Comparison of ENCODE assay signal across 8 cellular contexts in the genomic region with DNA sequence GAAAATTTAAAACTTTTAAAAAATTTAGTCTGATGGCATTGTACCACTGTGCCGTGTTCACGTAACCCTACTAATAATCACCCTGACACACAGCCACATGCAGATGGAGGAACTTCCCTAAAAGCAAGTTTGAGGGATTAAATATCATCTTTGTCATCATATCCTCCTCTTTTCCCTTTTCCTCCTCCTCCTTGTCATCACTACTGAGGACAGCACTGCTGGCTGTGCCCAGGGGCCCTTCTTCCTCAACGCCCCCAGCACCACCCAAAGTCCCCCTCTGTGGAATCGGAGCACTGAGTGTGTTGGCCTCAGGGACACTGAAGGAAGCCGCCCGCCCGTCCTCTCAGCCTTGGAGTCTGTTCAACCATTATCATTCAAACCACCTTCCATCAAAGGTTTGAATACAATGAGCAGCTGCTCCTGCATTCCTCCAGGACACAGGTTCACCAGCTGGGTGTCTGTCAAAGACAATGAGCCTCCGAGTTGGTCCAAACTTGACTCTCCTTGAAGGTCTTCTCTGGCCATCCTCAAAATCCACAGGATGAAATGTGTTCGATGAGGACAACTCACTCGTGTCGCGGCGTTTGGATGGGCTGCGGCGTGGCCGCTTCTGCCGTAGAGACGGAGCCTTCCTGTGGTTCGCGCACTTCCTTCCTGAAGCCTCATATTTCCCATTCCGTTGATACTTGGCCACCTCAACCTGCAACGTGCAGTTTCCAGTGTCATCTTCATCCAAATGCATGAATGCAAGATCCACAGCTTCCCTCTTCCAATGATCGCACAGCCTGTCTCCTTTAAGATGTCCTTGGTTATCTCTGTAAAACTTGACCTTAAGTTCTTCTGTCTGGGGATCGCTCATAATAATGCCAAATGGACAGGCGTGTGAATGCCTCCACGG. TPM values are rescaled to one million over a fixed set of nuclear protein-coding genes. Genes with fewer than 3 reads are reported as not detected.
DNase-seq lines count a peak whose midpoint lies in the region; ATAC-seq, FAIRE-seq and TF ChIP-seq lines count a peak whose summit lies in the region.

No MANE protein-coding gene starts in this region.

- H2AFZ ChIP-seq in K562 (ENCODE audit: low read depth, low read length): peak overlapping the region; percentile 57
- H2AFZ ChIP-seq in mesenchymal stem cell (ENCODE audit: low read depth, low read length): peak overlapping the region; percentile 64

- CTCF ChIA-PET in K562 (lab: Yijun Ruan, JAX; ENCODE audit: low intra/inter-chr PET ratio): no interaction called here

- peaks cover 32 to 46% of the 10 kb centered on the region in 2 experiments for H3K4me1 ChIP-seq in K562 (replicated peaks in 1 of 2; ENCODE audit: control insufficient read depth in 2 of 2, insufficient read depth in 2 of 2, low read length in 2 of 2)
- H3K4me1 ChIP-seq in mesenchymal stem cell (ENCODE audit: control insufficient read depth, insufficient read depth, low read depth, low read length): peaks cover 7% of the 10 kb centered on the region
- peaks cover 8 to 30% (median 16%) of the 10 kb centered on the region in 4 donors for H3K4me1 ChIP-seq in tibial artery

- H4K91ac ChIP-seq in mesenchymal stem cell (ENCODE audit: low read length): peak overlapping the region; percentile 67

- H4K20me1 ChIP-seq in K562 (replicated peaks; ENCODE audit: control insufficient read depth, insufficient read depth, low read length): no peaks in the 10 kb centered on the region

- BruUV-seq in K562 (replicated peaks; lab: Mats Ljungman, UMichigan): TSS peak; percentile 86

- H3K79me1 ChIP-seq in mesenchymal stem cell (replicated peaks; ENCODE audit: low read length, poor library complexity, severe bottlenecking): no peaks in the 10 kb centered on the region

- H3K27me3 ChIP-seq in K562 (ENCODE audit: control insufficient read depth in 2 of 2, insufficient read depth in 2 of 2, low read length in 2 of 2) (no peaks in the 10 kb centered on the region), mesenchymal stem cell (ENCODE audit: control insufficient read depth in 1 of 2, insufficient read depth in 1 of 2, low read length in 2 of 2) (no peaks in the 10 kb centered on the region), tibial artery (no peaks in the 10 kb centered on the region)

- H2BK120ac ChIP-seq in mesenchymal stem cell (ENCODE audit: low read depth, low read length): peak overlapping the region; percentile 44

- H2BK12ac ChIP-seq in mesenchymal stem cell (ENCODE audit: low read length in 2 of 2): peak overlapping the region; percentile 65 to 82

- in situ Hi-C loops in K562 (cut with MboI): no loop called here

- peaks cover 39% of the 10 kb centered on the region for H3K36me3 ChIP-seq in K562 (ENCODE audit: control insufficient read depth, insufficient read depth, low read length)
- peaks cover 3 to 21% of the 10 kb centered on the region in 2 experiments for H3K36me3 ChIP-seq in mesenchymal stem cell (ENCODE audit: control insufficient read depth in 1 of 2, insufficient read depth in 2 of 2, low read depth in 1 of 2, low read length in 2 of 2)
- H3K36me3 ChIP-seq in tibial artery: peaks cover under 1 to 23% (median 17%) of the 10 kb centered on the region in 3 donors

- intact Hi-C loops in K562 (cut with micrococcal nuclease): loop anchor here (1.0 to 2.0 kb wide), 2 partner anchors 22 to 30 kb away; no protein-coding TSS in a partner anchor
- intact Hi-C loops in tibial artery (cut with DNase I; ENCODE audit: low total_unique reads): no loop called here

- H3K18ac ChIP-seq in mesenchymal stem cell (ENCODE audit: low read depth in 1 of 2, low read length in 2 of 2): peak overlapping the region; percentile 91 to 94

- DNase-seq in activated naive CD4-positive, alpha-beta T cell treated with Interleukin-2 at 50 U/mL for 16 hours: peak; percentile 38
- DNase-seq in activated naive CD4-positive, alpha-beta T cell (lab: John Stamatoyannopoulos, UW): no peak
- peak; percentile 35 for DNase-seq in RPMI7951 (ENCODE audit: low read depth)
- peak in 2 of 4 experiments; percentile 24 to 70 for DNase-seq in K562 (ENCODE audit: extremely low read depth in 1 of 4, low spot score in 3 of 4)
- DNase-seq in mesenchymal stem cell: no peak
- peak in 1 of 2 donors; percentile 33 for DNase-seq in tibial artery
- DNase-seq in NCI-H524 (lab: John Stamatoyannopoulos, UW): no peak
- DNase-seq in NCI-H2081 (lab: John Stamatoyannopoulos, UW): no peak

- H3K23ac ChIP-seq in mesenchymal stem cell (ENCODE audit: low read length in 2 of 2): no peak overlapping the region

- H4K8ac ChIP-seq in mesenchymal stem cell (ENCODE audit: low read length): peak overlapping the region; percentile 41

- no peaks in the 10 kb centered on the region for H3K9me1 ChIP-seq in K562 (ENCODE audit: control insufficient read depth, insufficient read depth, low read length)

- peaks cover 57% of the 10 kb centered on the region for H3K79me2 ChIP-seq in K562 (ENCODE audit: control insufficient read depth, insufficient read depth, low read length)

- WGBS in K562 (ENCODE audit: insufficient coverage, low coverage, missing lambda C conversion rate): under 1% methylated on average over 26 of the region's 26 CpGs
- WGBS in mesenchymal stem cell: 84% methylated on average over 26 of the region's 26 CpGs

- H2AK5ac ChIP-seq in mesenchymal stem cell (ENCODE audit: low read length, severe bottlenecking): peak overlapping the region; percentile 76

- POLR2A ChIA-PET in K562 (lab: Yijun Ruan, JAX): interaction anchor here (0.6 to 6.4 kb wide), 19 partner anchors 9 to 998 kb away, joined by 3 to 87 read pairs (median 4); partner anchors contain the start of gene NQO2

- H2BK5ac ChIP-seq in mesenchymal stem cell (ENCODE audit: low read depth, low read length, poor library complexity, severe bottlenecking): no peak overlapping the region

- H3K4me3 ChIP-seq in K562 (peak overlapping the region; percentile 75), mesenchymal stem cell (ENCODE audit: insufficient read depth in 1 of 2, low read depth in 1 of 2, low read length in 2 of 2) (peak overlapping the region in 1 of 2 experiments; percentile 84), tibial artery (peak overlapping the region; percentile 51 to 62)

- no peak for TF ChIP-seq RAD21 in K562 (CRISPR knock-in tag; conservative IDR thresholded peaks at IDR 0.05 in 1 of 2, IDR thresholded peaks at IDR 0.05 in 1 of 2)

- peak overlapping the region; percentile 97 for H2BK15ac ChIP-seq in mesenchymal stem cell (ENCODE audit: low read depth, poor library complexity, severe bottlenecking)

- H3K14ac ChIP-seq in mesenchymal stem cell (ENCODE audit: low read length in 2 of 2): peak overlapping the region in 1 of 2 experiments; percentile 91

- no peak for FAIRE-seq in K562 (lab: Jason Lieb, UNC)

- TF ChIP-seq CTCF in K562 (IDR thresholded peaks at IDR 0.05 in 2 of 3, conservative IDR thresholded peaks at IDR 0.05 in 1 of 3; ENCODE audit: insufficient read depth in 2 of 3, low read depth in 1 of 3, low read length in 3 of 3) (no peak), tibial artery (IDR thresholded peaks at IDR 0.05) (no peak)

- peak overlapping the region; percentile 98 for H3K27ac ChIP-seq in K562 (ENCODE audit: extremely low read depth, low read depth, low read length)
- no peak overlapping the region for H3K27ac ChIP-seq in mesenchymal stem cell (ENCODE audit: low read length, poor library complexity, severe bottlenecking)
- H3K27ac ChIP-seq in tibial artery: peak overlapping the region; percentile 88

- peak overlapping the region; percentile 94 to 96 for H3K9ac ChIP-seq in K562 (ENCODE audit: insufficient read depth in 1 of 2, low read depth in 2 of 2, low read length in 2 of 2)
- H3K9ac ChIP-seq in mesenchymal stem cell (ENCODE audit: low read length): peak overlapping the region; percentile 89

- no peak for TF ChIP-seq EP300 in K562 (IDR thresholded peaks at IDR 0.05; ENCODE audit: low read length)

- H3K4ac ChIP-seq in mesenchymal stem cell (ENCODE audit: low read depth in 1 of 2, low read length in 2 of 2): peak overlapping the region; percentile 48 to 70

- H3K4me2 ChIP-seq in K562 (ENCODE audit: insufficient read depth, low read length): peak overlapping the region; percentile 99
- H3K4me2 ChIP-seq in mesenchymal stem cell (ENCODE audit: low read length, poor library complexity, severe bottlenecking): no peak overlapping the region

- no peaks in the 10 kb centered on the region for H3K9me3 ChIP-seq in K562 (replicated peaks; ENCODE audit: control insufficient read depth, insufficient read depth, low read depth, low read length)
- no peaks in the 10 kb centered on the region for H3K9me3 ChIP-seq in mesenchymal stem cell (ENCODE audit: control insufficient read depth, low read length)
- H3K9me3 ChIP-seq in tibial artery: no peaks in the 10 kb centered on the region

- peak; percentile 32 for ATAC-seq in K562

- TF ChIP-seq POLR2A in K562 (conservative IDR thresholded peaks at IDR 0.05): no peak

RNA-seq across cellular contexts. Expression of gene NQO2, which starts 23.3 kb away (rescaled TPM):
- total RNA-seq in RPMI7951 (2014; rRNA removed; shearing (Covaris generic)): 42.3 and 52.9 TPM in 2 replicates
- total RNA-seq in K562 (2011; cell fraction: chromatin; rRNA removed; ENCODE audit: low replicate concordance): 88.6 and 124 TPM in 2 replicates
- total RNA-seq in K562 (2011; cell fraction: nucleolus; rRNA removed): 76.6 and 81.5 TPM in 2 replicates
- total RNA-seq in K562 (2011; cell fraction: nucleoplasm; rRNA removed): 59.8 and 71.4 TPM in 2 replicates
- total RNA-seq in K562 (2014; rRNA removed) (101 and 110 TPM in 2 replicates), K562 (2014; rRNA removed; fragmentation: Illumina TruSeq; extraction: Trizol) (106 and 108 TPM in 2 replicates), K562 (2015; rRNA removed; fragmentation: Illumina TruSeq; extraction: Trizol) (116 TPM in 2 replicates), K562 (2021) (136 and 139 TPM in 2 replicates)
- polyA plus RNA-seq in K562 (2011; rRNA removed) (187 and 214 TPM in 2 replicates), K562 (2014; fragmentation: Illumina TruSeq; extraction: Trizol) (113 and 118 TPM in 2 replicates), K562 (2014; fragmentation: Nextera tagmentation; extraction: Ambion mirVana) (10 to 100 TPM; 54.6 to 70.1 TPM), K562 (2014; rRNA removed) (145 and 149 TPM in 2 replicates)
- 201 and 211 TPM in 2 replicates for polyA plus RNA-seq in K562 (2011; cell fraction: cytosol; rRNA removed)
- polyA plus RNA-seq in K562 (2011; cell fraction: nucleus; rRNA removed): 136 and 150 TPM in 2 replicates
- polyA plus RNA-seq in K562 (2012): 121 and 287 TPM in 2 replicates
- polyA minus RNA-seq in K562 (2011; rRNA and poly(A)+ RNA removed): 136 and 185 TPM in 2 replicates
- polyA minus RNA-seq in K562 (2011; cell fraction: cytosol; rRNA and poly(A)+ RNA removed): 67.3 and 100 TPM in 2 replicates
- polyA minus RNA-seq in K562 (2011; cell fraction: nucleus; rRNA and poly(A)+ RNA removed): 20.6 and 27.7 TPM in 2 replicates
- 20.8 TPM for polyA plus RNA-seq in mesenchymal stem cell (2013, experiment 1 of 2)
- polyA plus RNA-seq in mesenchymal stem cell (2013, experiment 2 of 2): 21.0 TPM

RNA-seq across cellular contexts. Expression of gene RIPK1, which starts 45.3 kb away (rescaled TPM):
- 13.2 and 14.5 TPM in 2 replicates for total RNA-seq in RPMI7951 (2014; rRNA removed; shearing (Covaris generic))
- total RNA-seq in K562 (2011; cell fraction: chromatin; rRNA removed; ENCODE audit: low replicate concordance): 21.4 and 26.8 TPM in 2 replicates
- total RNA-seq in K562 (2011; cell fraction: nucleolus; rRNA removed): 10.3 and 11.1 TPM in 2 replicates
- total RNA-seq in K562 (2011; cell fraction: nucleoplasm; rRNA removed): 12.0 and 12.4 TPM in 2 replicates
- total RNA-seq in K562 (2014; rRNA removed) (14.4 and 15.8 TPM in 2 replicates), K562 (2014; rRNA removed; fragmentation: Illumina TruSeq; extraction: Trizol) (17.7 and 19.6 TPM in 2 replicates), K562 (2015; rRNA removed; fragmentation: Illumina TruSeq; extraction: Trizol) (20.9 and 23.2 TPM in 2 replicates), K562 (2021) (17.2 and 19.4 TPM in 2 replicates)
- polyA plus RNA-seq in K562 (2011; rRNA removed) (15.9 and 23.2 TPM in 2 replicates), K562 (2014; fragmentation: Illumina TruSeq; extraction: Trizol) (21.7 and 24.9 TPM in 2 replicates), K562 (2014; fragmentation: Nextera tagmentation; extraction: Ambion mirVana) (1 to 10 TPM; 3.8 to 4.5 TPM), K562 (2014; rRNA removed) (14.5 and 16.9 TPM in 2 replicates)
- 11.5 and 12.3 TPM in 2 replicates for polyA plus RNA-seq in K562 (2011; cell fraction: cytosol; rRNA removed)
- polyA plus RNA-seq in K562 (2011; cell fraction: nucleus; rRNA removed): 11.6 and 14.1 TPM in 2 replicates
- polyA plus RNA-seq in K562 (2012): 17.4 and 19.0 TPM in 2 replicates
- 29.0 and 42.9 TPM in 2 replicates for polyA minus RNA-seq in K562 (2011; rRNA and poly(A)+ RNA removed)
- polyA minus RNA-seq in K562 (2011; cell fraction: cytosol; rRNA and poly(A)+ RNA removed): 10.7 and 18.6 TPM in 2 replicates
- 4.7 and 6.1 TPM in 2 replicates for polyA minus RNA-seq in K562 (2011; cell fraction: nucleus; rRNA and poly(A)+ RNA removed)
- polyA plus RNA-seq in mesenchymal stem cell (2013, experiment 1 of 2): 22.7 TPM
- 22.3 TPM for polyA plus RNA-seq in mesenchymal stem cell (2013, experiment 2 of 2)

RNA-seq across cellular contexts. Expression of gene SERPINB6, which starts 51.6 kb away (rescaled TPM):
- 92.6 and 101 TPM in 2 replicates for total RNA-seq in RPMI7951 (2014; rRNA removed; shearing (Covaris generic))
- 141 and 220 TPM in 2 replicates for total RNA-seq in K562 (2011; cell fraction: chromatin; rRNA removed; ENCODE audit: low replicate concordance)
- total RNA-seq in K562 (2011; cell fraction: nucleolus; rRNA removed): 93.6 and 93.8 TPM in 2 replicates
- total RNA-seq in K562 (2011; cell fraction: nucleoplasm; rRNA removed): 147 and 201 TPM in 2 replicates
- total RNA-seq in K562 (2014; rRNA removed) (86.6 and 92.4 TPM in 2 replicates), K562 (2014; rRNA removed; fragmentation: Illumina TruSeq; extraction: Trizol) (111 and 114 TPM in 2 replicates), K562 (2015; rRNA removed; fragmentation: Illumina TruSeq; extraction: Trizol) (100 and 113 TPM in 2 replicates), K562 (2021) (124 and 126 TPM in 2 replicates)
- polyA plus RNA-seq in K562 (2011; rRNA removed) (151 and 210 TPM in 2 replicates), K562 (2014; fragmentation: Illumina TruSeq; extraction: Trizol) (162 and 176 TPM in 2 replicates), K562 (2014; fragmentation: Nextera tagmentation; extraction: Ambion mirVana) (100 to 1,000 TPM; 143 to 211 TPM), K562 (2014; rRNA removed) (145 and 159 TPM in 2 replicates)
- 171 and 185 TPM in 2 replicates for polyA plus RNA-seq in K562 (2011; cell fraction: cytosol; rRNA removed)
- polyA plus RNA-seq in K562 (2011; cell fraction: nucleus; rRNA removed): 130 and 168 TPM in 2 replicates
- 133 and 231 TPM in 2 replicates for polyA plus RNA-seq in K562 (2012)
- polyA minus RNA-seq in K562 (2011; rRNA and poly(A)+ RNA removed): 135 and 183 TPM in 2 replicates
- polyA minus RNA-seq in K562 (2011; cell fraction: cytosol; rRNA and poly(A)+ RNA removed): 64.3 and 74.2 TPM in 2 replicates
- polyA minus RNA-seq in K562 (2011; cell fraction: nucleus; rRNA and poly(A)+ RNA removed): 60.0 and 62.5 TPM in 2 replicates
- polyA plus RNA-seq in mesenchymal stem cell (2013, experiment 1 of 2): 173 TPM
- 171 TPM for polyA plus RNA-seq in mesenchymal stem cell (2013, experiment 2 of 2)

Comparison
In these comparisons a context has a peak if more than half of its experiments do, and no peak if none do; other contexts are left out.
1. DNase-seq: peak in activated naive CD4-positive, alpha-beta T cell treated with Interleukin-2 at 50 U/mL for 16 hours (single experiment) and RPMI7951 (single experiment); none in activated naive CD4-positive, alpha-beta T cell (0 of 4), mesenchymal stem cell (single experiment), NCI-H524 (0 of 2) and NCI-H2081 (0 of 2).